9 cellular contexts compared by ENCODE assay signal in the genomic region with DNA sequence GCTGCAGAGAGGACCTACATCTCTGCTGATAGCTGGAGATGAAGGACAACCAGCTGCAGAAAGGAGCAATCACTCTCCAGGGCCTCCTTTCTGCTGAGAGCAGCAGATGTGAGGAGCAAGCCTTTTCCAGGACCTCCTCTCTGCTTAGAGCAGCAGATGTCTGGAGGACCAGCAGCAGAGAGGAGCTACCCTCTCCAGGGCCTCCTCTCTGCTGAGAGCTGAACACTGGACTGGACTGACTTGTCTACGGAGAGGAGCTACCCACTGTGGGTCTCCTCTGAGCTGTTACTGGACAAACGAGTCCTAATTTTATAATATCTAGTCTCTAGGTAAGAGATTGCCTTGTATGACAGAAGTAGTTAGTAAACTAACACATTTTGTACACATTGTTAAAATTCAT. TPM values are rescaled to one million over a fixed set of nuclear protein-coding genes. Genes with fewer than 3 reads are reported as not detected.
"Had no signal": no experiment of that assay in that cellular context is flagged by ENCODE, and none has a peak within 500 bp of the region (broad histone marks: within the 10 kb centered on the region; RNA-seq: fewer than 3 reads in every experiment).

No MANE protein-coding gene starts in this region.

- H3K36me3 Mint-ChIP-seq: IgD-negative memory B cell had no signal

- H2AFZ ChIP-seq: GM23248 had no signal

- H3K27ac Mint-ChIP-seq: HFFc6, IgD-negative memory B cell had no signal

- DNase-seq: GM23248, GOT3, H7, HFFc6, KG1 had no signal

- H3K4me3 ChIP-seq: GM23248, HAP-1 had no signal

- H3K9ac ChIP-seq: GM23248 had no signal

- H3K27ac ChIP-seq: GM23248, HL-60 had no signal

- H3K4me3 Mint-ChIP-seq: HFFc6, IgD-negative memory B cell had no signal

- H3K36me3 ChIP-seq: HAP-1 had no signal

- H3K9me3 Mint-ChIP-seq: HFFc6 had no signal

RNA-seq across cellular contexts. Expression of a gene that starts 40.8 kb away (rescaled TPM):
- polyA plus RNA-seq: HepG2 had no signal
